Comparison of ENCODE assay signal across 8 cellular contexts in genomic region chr11:5808500-5809121, GRCh38. TPM values are rescaled to one million over a fixed set of nuclear protein-coding genes. Genes with fewer than 3 reads are reported as not detected.
DNase-seq lines count a peak whose midpoint lies in the region; ATAC-seq and TF ChIP-seq lines count a peak whose summit lies in the region.

Gene OR52N2 (plus strand): TSS chr11:5808924. CDS start chr11:5820336, 11,412 bp downstream.

- ATAC-seq in GM19397 (IDR thresholded peaks at IDR 0.05; ENCODE audit: unreplicated experiment) = peak; percentile 88
- peak; percentile 90 for ATAC-seq in HG03521 (IDR thresholded peaks at IDR 0.05; ENCODE audit: unreplicated experiment)

- peak within 1 kb of the TSS; percentile 98 for H2AFZ ChIP-seq in neural progenitor cell (replicated peaks)

- H3K4me1 ChIP-seq in neural progenitor cell = no peaks in the 10 kb centered on the region
- peaks cover 6% of the 10 kb centered on the region for H3K4me1 ChIP-seq in stomach smooth muscle (ENCODE audit: control insufficient read depth, insufficient read depth, low read length)

- H3K4me1 Mint-ChIP-seq in activated T-helper 1 cell treated with anti-CD3 and anti-CD28 coated beads, Interleukin-12 subunit alpha, Interleukin-12 subunit beta, Interleukin-2, Interleukin-4 antibody, amounts not matched to agents 30 ng/mL and 10 ng/mL and 1 ng/mL, durations not matched to agents 14 hours and 24 hours and 36 hours (ENCODE audit: low read depth) = peaks cover 15% of the 10 kb centered on the region
- H3K4me1 Mint-ChIP-seq in neural progenitor cell = no peaks in the 10 kb centered on the region

- no peaks in the 10 kb centered on the region for H3K36me3 Mint-ChIP-seq in activated T-helper 1 cell treated with anti-CD3 and anti-CD28 coated beads, Interleukin-12 subunit alpha, Interleukin-12 subunit beta, Interleukin-2, Interleukin-4 antibody, amounts not matched to agents 30 ng/mL and 10 ng/mL and 1 ng/mL, durations not matched to agents 14 hours and 24 hours and 36 hours (ENCODE audit: low read depth)
- no peaks in the 10 kb centered on the region for H3K36me3 Mint-ChIP-seq in neural progenitor cell

- H3K79me2 ChIP-seq in neural progenitor cell (ENCODE audit: low read depth) = no peaks in the 10 kb centered on the region

- peak; percentile 85 for TF ChIP-seq CTCF in fibroblast of villous mesenchyme (IDR thresholded peaks at IDR 0.05; ENCODE audit: insufficient read depth, low read depth, low read length)
- peak; percentile 94 for TF ChIP-seq CTCF in neural progenitor cell (IDR thresholded peaks at IDR 0.05)

- DNase-seq in COLO668 (lab: John Stamatoyannopoulos, UW; ENCODE audit: unreplicated experiment) = peak; percentile 41
- peak; percentile 37 for DNase-seq in OCI-M2 (lab: John Stamatoyannopoulos, UW; ENCODE audit: unreplicated experiment)
- DNase-seq in activated T-helper 1 cell treated with anti-CD3 and anti-CD28 coated beads, Interleukin-12 subunit alpha, Interleukin-12 subunit beta, Interleukin-2, Interleukin-4 antibody, amounts not matched to agents 30 ng/mL and 10 ng/mL and 1 ng/mL, durations not matched to agents 14 hours and 24 hours and 36 hours (ENCODE audit: low spot score) = peak; percentile 56
- DNase-seq in fibroblast of villous mesenchyme (ENCODE audit: low read depth) = peak; percentile 71
- peak; percentile 84 for DNase-seq in neural progenitor cell (ENCODE audit: low spot score)

- H3K9me3 Mint-ChIP-seq in activated T-helper 1 cell treated with anti-CD3 and anti-CD28 coated beads, Interleukin-12 subunit alpha, Interleukin-12 subunit beta, Interleukin-2, Interleukin-4 antibody, amounts not matched to agents 30 ng/mL and 10 ng/mL and 1 ng/mL, durations not matched to agents 14 hours and 24 hours and 36 hours = peaks cover 4% of the 10 kb centered on the region
- H3K9me3 Mint-ChIP-seq in neural progenitor cell = peaks cover 3% of the 10 kb centered on the region

- H3K36me3 ChIP-seq in neural progenitor cell = no peaks in the 10 kb centered on the region
- H3K36me3 ChIP-seq in stomach smooth muscle (ENCODE audit: control insufficient read depth in 2 of 2, insufficient read depth in 2 of 2, low read length in 2 of 2) = no peaks in the 10 kb centered on the region

- no peak within 1 kb of the TSS for H3K27ac ChIP-seq in neural progenitor cell
- H3K27ac ChIP-seq in stomach smooth muscle (ENCODE audit: low read length) = no peak within 1 kb of the TSS

- intact Hi-C loops in activated T-helper 1 cell treated with anti-CD3 and anti-CD28 coated beads, Interleukin-12 subunit alpha, Interleukin-12 subunit beta, Interleukin-2, Interleukin-4 antibody, amounts not matched to agents 30 ng/mL and 10 ng/mL and 1 ng/mL, durations not matched to agents 14 hours and 24 hours and 36 hours (cut with micrococcal nuclease) = loop anchor here (1.0 to 10.0 kb wide), 7 partner anchors 124 to 1171 kb away; partner anchors contain the start of genes OR51D1 and OR51M1

- H3K9ac ChIP-seq in neural progenitor cell = peak within 1 kb of the TSS; percentile 11
- H3K9ac ChIP-seq in stomach smooth muscle (ENCODE audit: low read length in 2 of 2) = peak within 1 kb of the TSS; percentile 17 to 43

- H3K27me3 ChIP-seq in neural progenitor cell = peaks cover 10% of the 10 kb centered on the region
- peaks cover 3 to 6% of the 10 kb centered on the region in 2 donors for H3K27me3 ChIP-seq in stomach smooth muscle (ENCODE audit: control insufficient read depth in 1 of 2, insufficient read depth in 2 of 2, low read length in 2 of 2)

- H3K4me3 ChIP-seq in fibroblast of villous mesenchyme (ENCODE audit: low read depth, low read length) = peak within 1 kb of the TSS; percentile 56
- H3K4me3 ChIP-seq in neural progenitor cell = peak within 1 kb of the TSS; percentile 60
- peak within 1 kb of the TSS; percentile 73 for H3K4me3 ChIP-seq in stomach smooth muscle (ENCODE audit: low read length in 2 of 2)

- H3K9me3 ChIP-seq in neural progenitor cell (ENCODE audit: low read depth) (no peaks in the 10 kb centered on the region), stomach smooth muscle (ENCODE audit: control insufficient read depth in 2 of 2, low read length in 2 of 2) (no peaks in the 10 kb centered on the region)

- peaks cover 5% of the 10 kb centered on the region for H3F3A ChIP-seq in neural progenitor cell (ENCODE audit: low read depth)

- peaks cover 20% of the 10 kb centered on the region for H3K27me3 Mint-ChIP-seq in activated T-helper 1 cell treated with anti-CD3 and anti-CD28 coated beads, Interleukin-12 subunit alpha, Interleukin-12 subunit beta, Interleukin-2, Interleukin-4 antibody, amounts not matched to agents 30 ng/mL and 10 ng/mL and 1 ng/mL, durations not matched to agents 14 hours and 24 hours and 36 hours (ENCODE audit: insufficient read depth)
- peaks cover 2% of the 10 kb centered on the region for H3K27me3 Mint-ChIP-seq in neural progenitor cell (ENCODE audit: insufficient read depth, low read depth)

- peak within 1 kb of the TSS; percentile 85 for H3K4me3 Mint-ChIP-seq in activated T-helper 1 cell treated with anti-CD3 and anti-CD28 coated beads, Interleukin-12 subunit alpha, Interleukin-12 subunit beta, Interleukin-2, Interleukin-4 antibody, amounts not matched to agents 30 ng/mL and 10 ng/mL and 1 ng/mL, durations not matched to agents 14 hours and 24 hours and 36 hours
- H3K4me3 Mint-ChIP-seq in neural progenitor cell = peak within 1 kb of the TSS; percentile 78

- no peak within 1 kb of the TSS for H3K27ac Mint-ChIP-seq in activated T-helper 1 cell treated with anti-CD3 and anti-CD28 coated beads, Interleukin-12 subunit alpha, Interleukin-12 subunit beta, Interleukin-2, Interleukin-4 antibody, amounts not matched to agents 30 ng/mL and 10 ng/mL and 1 ng/mL, durations not matched to agents 14 hours and 24 hours and 36 hours
- no peak within 1 kb of the TSS for H3K27ac Mint-ChIP-seq in neural progenitor cell

- peak within 1 kb of the TSS; percentile 78 for H3K4me2 ChIP-seq in neural progenitor cell

- no peaks in the 10 kb centered on the region for H4K20me1 ChIP-seq in neural progenitor cell (ENCODE audit: low read depth)

RNA-seq across cellular contexts. Expression of gene OR52N2, which starts in this region (rescaled TPM):
- total RNA-seq in activated T-helper 1 cell treated with anti-CD3 and anti-CD28 coated beads, Interleukin-12 subunit alpha, Interleukin-12 subunit beta, Interleukin-2, Interleukin-4 antibody, amounts not matched to agents 30 ng/mL and 10 ng/mL and 1 ng/mL, durations not matched to agents 14 hours and 24 hours and 36 hours = not detected in 2 replicates
- total RNA-seq in fibroblast of villous mesenchyme (not detected in 2 replicates), neural progenitor cell (ENCODE audit: low replicate concordance) (not detected in 2 replicates)

Comparison
In these comparisons a context has a peak if more than half of its experiments do, and no peak if none do; other contexts are left out.
1. Peak in DNase-seq in activated T-helper 1 cell treated with anti-CD3 and anti-CD28 coated beads, Interleukin-12 subunit alpha, Interleukin-12 subunit beta, Interleukin-2, Interleukin-4 antibody, amounts not matched to agents 30 ng/mL and 10 ng/mL and 1 ng/mL, durations not matched to agents 14 hours and 24 hours and 36 hours; RNA of the gene not detected or under 1 TPM.
2. Peak in DNase-seq and H3K4me3 ChIP-seq in fibroblast of villous mesenchyme; RNA of the gene not detected or under 1 TPM.
3. Peak in DNase-seq, H3K4me3 ChIP-seq, H3K9ac ChIP-seq and H3K4me2 ChIP-seq in neural progenitor cell; RNA of the gene not detected or under 1 TPM.